ENCODE assay signal across 8 cellular contexts in genomic region chrX:103686199-103687072, GRCh38. TPM values are rescaled to one million over a fixed set of nuclear protein-coding genes. Genes with fewer than 3 reads are reported as not detected.
A peak's percentile ranks its signal among the peaks of the same experiment; 100 is the strongest.
DNase-seq lines count a peak whose midpoint lies in the region; TF ChIP-seq lines count a peak whose summit lies in the region.

TSS of gene MORF4L2 (minus strand) at chrX:103686699. CDS start at chrX:103677027, 9,672 bp downstream.

- no peaks in the 10 kb centered on the region for H3K27me3 Mint-ChIP-seq in HFFc6 (ENCODE audit: insufficient read depth)
- no peaks in the 10 kb centered on the region for H3K27me3 Mint-ChIP-seq in activated naive CD4-positive, alpha-beta T cell treated with anti-CD3 and anti-CD28 coated beads, Interleukin-2, amount 50 U/mL, for 24 hours

- H3K9me3 ChIP-seq in SK-N-MC (ENCODE audit: low read depth, low read length) (no peaks in the 10 kb centered on the region), testis (no peaks in the 10 kb centered on the region)

- peaks cover 29% of the 10 kb centered on the region for H3K36me3 Mint-ChIP-seq in HFFc6 (ENCODE audit: low read depth)
- H3K36me3 Mint-ChIP-seq in activated naive CD4-positive, alpha-beta T cell treated with anti-CD3 and anti-CD28 coated beads, Interleukin-2, amount 50 U/mL, for 24 hours = peaks cover 9% of the 10 kb centered on the region

- TF ChIP-seq CTCF in HFFc6 (IDR thresholded peaks at IDR 0.05) (no peak), NB4 (IDR thresholded peaks at IDR 0.05; ENCODE audit: low read depth, low read length) (no peak), testis (IDR thresholded peaks at IDR 0.05) (no peak)

- WGBS in testis, 2 donors = 0 to 1% methylated on average over 28 to 37 of the region's 37 CpGs

- H3K36me3 ChIP-seq in SK-N-MC (ENCODE audit: insufficient read depth, low read length) = peaks cover 34% of the 10 kb centered on the region
- no peaks in the 10 kb centered on the region for H3K36me3 ChIP-seq in testis (ENCODE audit: low read depth, missing control alignments)

- H3K27ac ChIP-seq in SK-N-MC = peak within 1 kb of the TSS; percentile 96
- peak within 1 kb of the TSS; percentile 97 to 99 for H3K27ac ChIP-seq in testis

- DNase-seq in GM04504 (ENCODE audit: low read depth) (peak; percentile 94), HFFc6 (peak; percentile 98), NB4 (ENCODE audit: low read depth) (peak; percentile 96), SK-N-MC (ENCODE audit: low read depth, low spot score) (peak; percentile 91), globus pallidus (ENCODE audit: low spot score) (peak; percentile 96), occipital lobe (lab: John Stamatoyannopoulos, UW) (peak; percentile 85), testis (peak; percentile 94)

- H3K27ac Mint-ChIP-seq in HFFc6 = no peak within 1 kb of the TSS
- H3K27ac Mint-ChIP-seq in activated naive CD4-positive, alpha-beta T cell treated with anti-CD3 and anti-CD28 coated beads, Interleukin-2, amount 50 U/mL, for 24 hours = peak within 1 kb of the TSS; percentile 91

- TF ChIP-seq POLR2A in NB4 (IDR thresholded peaks at IDR 0.05; ENCODE audit: extremely low read depth, insufficient read length) = peak; percentile 81
- TF ChIP-seq POLR2A in testis (IDR thresholded peaks at IDR 0.05) = peak; percentile 60

- peaks cover 22% of the 10 kb centered on the region for H3K4me1 Mint-ChIP-seq in HFFc6 (ENCODE audit: low read depth)
- peaks cover 9% of the 10 kb centered on the region for H3K4me1 Mint-ChIP-seq in activated naive CD4-positive, alpha-beta T cell treated with anti-CD3 and anti-CD28 coated beads, Interleukin-2, amount 50 U/mL, for 24 hours

- peak within 1 kb of the TSS; percentile 93 for H3K9ac ChIP-seq in SK-N-MC (ENCODE audit: insufficient read length)

- H3K9me3 Mint-ChIP-seq in HFFc6 = no peaks in the 10 kb centered on the region
- no peaks in the 10 kb centered on the region for H3K9me3 Mint-ChIP-seq in activated naive CD4-positive, alpha-beta T cell treated with anti-CD3 and anti-CD28 coated beads, Interleukin-2, amount 50 U/mL, for 24 hours

- no peak within 1 kb of the TSS for H3K4me3 Mint-ChIP-seq in HFFc6
- H3K4me3 Mint-ChIP-seq in activated naive CD4-positive, alpha-beta T cell treated with anti-CD3 and anti-CD28 coated beads, Interleukin-2, amount 50 U/mL, for 24 hours = no peak within 1 kb of the TSS

- H3K4me3 ChIP-seq in NB4 (ENCODE audit: low read depth, low read length) = peak within 1 kb of the TSS; percentile 95
- peak within 1 kb of the TSS; percentile 89 for H3K4me3 ChIP-seq in SK-N-MC
- H3K4me3 ChIP-seq in testis = peak within 1 kb of the TSS; percentile 63 to 77

- H3K27me3 ChIP-seq in testis = no peaks in the 10 kb centered on the region

- no peaks in the 10 kb centered on the region for H3K4me1 ChIP-seq in testis

- intact Hi-C loops in testis (cut with DNase I; ENCODE audit: low total_unique reads) = loop anchor here (10.0 kb wide), 2 partner anchors 152 to 332 kb away; partner anchors contain the start of gene TCEAL9

RNA-seq across cellular contexts. Expression of gene MORF4L2, which starts in this region (rescaled TPM):
- total RNA-seq in HFFc6 (2021; fragmentation: NEBNext Ultra II Directional; extraction: Animal tissue kit (Norgen Biotek cat#: 25700)) = 100 to 1,000 TPM; 529 to 650 (median 569) TPM
- total RNA-seq in occipital lobe = 345 TPM
- total RNA-seq in testis = 100 to 1,000 TPM; 257 to 267 TPM
- 220 TPM for polyA plus RNA-seq in testis (ENCODE audit: insufficient read depth, low read depth, low replicate concordance)

Comparison
In these comparisons a context has a peak if more than half of its experiments do, and no peak if none do; other contexts are left out.
1. Peak in every context shown above with its lines: DNase-seq, H3K4me3 ChIP-seq and H3K27ac ChIP-seq.